8 cellular contexts compared by ENCODE assay signal in genomic region chr19:5718579-5719273, GRCh38. TPM values are rescaled to one million over a fixed set of nuclear protein-coding genes. Genes with fewer than 3 reads are reported as not detected.
DNase-seq lines count a peak whose midpoint lies in the region; TF ChIP-seq lines count a peak whose summit lies in the region.

No MANE protein-coding gene starts in this region.

- H3K4me1 Mint-ChIP-seq in T-helper 1 cell treated with Interleukin-12 subunit alpha and Interleukin-12 subunit beta and Interleukin-4 antibody, amounts not matched to agents 30 μg/mL and 1 μg/mL, for 36 hours (ENCODE audit: low read depth): peaks cover 25% of the 10 kb centered on the region
- H3K4me1 Mint-ChIP-seq in nephron progenitor cell: peaks cover 24% of the 10 kb centered on the region

- intact Hi-C loops in posterior cingulate gyrus (cut with DNase I): no loop called here

- no peaks in the 10 kb centered on the region for H3K9me3 ChIP-seq in BE2C
- H3K9me3 ChIP-seq in HEK293 (ENCODE audit: control insufficient read depth, insufficient read depth, low read depth, low read length): no peaks in the 10 kb centered on the region
- no peaks in the 10 kb centered on the region for H3K9me3 ChIP-seq in ectodermal cell (ENCODE audit: control insufficient read depth, low read length)

- peaks cover 17% of the 10 kb centered on the region for H3K36me3 Mint-ChIP-seq in T-helper 1 cell treated with Interleukin-12 subunit alpha and Interleukin-12 subunit beta and Interleukin-4 antibody, amounts not matched to agents 30 μg/mL and 1 μg/mL, for 36 hours (ENCODE audit: low read depth)
- H3K36me3 Mint-ChIP-seq in nephron progenitor cell (ENCODE audit: low read depth): peaks cover 21% of the 10 kb centered on the region

- CTCF ChIA-PET in HEK293 (lab: Yijun Ruan, JAX): interaction anchor here (0.9 to 1.6 kb wide), 5 partner anchors 13 to 71 kb away, joined by 3 to 7 read pairs (median 3); partner anchors contain the start of gene RPL36

- DNase-seq in BE2C (no peak), nephron progenitor cell (no peak), DMS153 (lab: John Stamatoyannopoulos, UW) (no peak), posterior cingulate gyrus (no peak), iPS-NIHi7 (ENCODE audit: extremely low spot score) (no peak)

- H3K4me3 ChIP-seq in BE2C (ENCODE audit: low read depth, low read length): peak overlapping the region; percentile 100
- H3K4me3 ChIP-seq in HEK293 (ENCODE audit: low read depth, low read length): peak overlapping the region; percentile 68
- H3K4me3 ChIP-seq in ectodermal cell (ENCODE audit: insufficient read depth, low read depth, low read length): peak overlapping the region; percentile 73

- H3K4me1 ChIP-seq in BE2C (no peaks in the 10 kb centered on the region), HEK293 (ENCODE audit: control insufficient read depth, insufficient read depth, low read length) (peaks cover 12% of the 10 kb centered on the region; the same call in 1 of the 2 replicates), ectodermal cell (ENCODE audit: control insufficient read depth, insufficient read depth, low read length) (peaks cover 8% of the 10 kb centered on the region)

- H3K9me3 Mint-ChIP-seq in T-helper 1 cell treated with Interleukin-12 subunit alpha and Interleukin-12 subunit beta and Interleukin-4 antibody, amounts not matched to agents 30 μg/mL and 1 μg/mL, for 36 hours: no peaks in the 10 kb centered on the region
- H3K9me3 Mint-ChIP-seq in nephron progenitor cell: no peaks in the 10 kb centered on the region

- H3K27me3 ChIP-seq in BE2C (no peaks in the 10 kb centered on the region), ectodermal cell (ENCODE audit: control insufficient read depth, insufficient read depth, low read length, poor library complexity, severe bottlenecking) (no peaks in the 10 kb centered on the region)

- peak overlapping the region; percentile 88 for H3K4me3 Mint-ChIP-seq in T-helper 1 cell treated with Interleukin-12 subunit alpha and Interleukin-12 subunit beta and Interleukin-4 antibody, amounts not matched to agents 30 μg/mL and 1 μg/mL, for 36 hours
- peak overlapping the region; percentile 95 for H3K4me3 Mint-ChIP-seq in nephron progenitor cell

- H3K27ac Mint-ChIP-seq in T-helper 1 cell treated with Interleukin-12 subunit alpha and Interleukin-12 subunit beta and Interleukin-4 antibody, amounts not matched to agents 30 μg/mL and 1 μg/mL, for 36 hours: peak overlapping the region; percentile 92
- peak overlapping the region; percentile 91 for H3K27ac Mint-ChIP-seq in nephron progenitor cell

- POLR2A ChIA-PET in HEK293 (lab: Yijun Ruan, JAX): interaction anchor here (0.5 to 4.1 kb wide), 16 partner anchors 11 to 1519 kb away, joined by 3 to 62 read pairs (median 4); partner anchors contain the start of genes DUS3L, NDUFA11 and RPL36

- H3K36me3 ChIP-seq in BE2C (peaks cover 24% of the 10 kb centered on the region), HEK293 (ENCODE audit: control insufficient read depth in 2 of 2, insufficient read depth in 1 of 2, low read length in 2 of 2) (peaks cover 18 to 21% of the 10 kb centered on the region in 2 experiments; a peak in 2 of 3 replicates), ectodermal cell (ENCODE audit: control insufficient read depth, insufficient read depth, low read length) (peaks cover 10% of the 10 kb centered on the region)

- 13 to 33% methylated on average over 9 to 11 of the region's 11 CpGs for WGBS in ectodermal cell, 2 experiments

- H3K27me3 Mint-ChIP-seq in T-helper 1 cell treated with Interleukin-12 subunit alpha and Interleukin-12 subunit beta and Interleukin-4 antibody, amounts not matched to agents 30 μg/mL and 1 μg/mL, for 36 hours (ENCODE audit: low read depth): no peaks in the 10 kb centered on the region
- no peaks in the 10 kb centered on the region for H3K27me3 Mint-ChIP-seq in nephron progenitor cell (ENCODE audit: low read depth, poor library complexity)

- H3K27ac ChIP-seq in HEK293 (ENCODE audit: extremely low read depth, low read depth, low read length): peak overlapping the region; percentile 80
- no peak overlapping the region for H3K27ac ChIP-seq in ectodermal cell (ENCODE audit: insufficient read depth, low read depth, low read length, poor library complexity, severe bottlenecking)

- TF ChIP-seq CTCF in BE2C (IDR thresholded peaks at IDR 0.05; ENCODE audit: low read depth, low read length): no peak
- no peak for TF ChIP-seq CTCF in HEK293 (tag by site-specific recombination; IDR thresholded peaks at IDR 0.05)
- TF ChIP-seq CTCF in nephron progenitor cell (IDR thresholded peaks at IDR 0.05): no peak

TF ChIP-seq in HEK293, 187 proteins besides CTCF, POLR2A, EP300 and RAD21 (continues in another document):
- peak; percentile 51 for TF ChIP-seq SP3 (tag by site-specific recombination; IDR thresholded peaks at IDR 0.05)
- TF ChIP-seq ZNF561 (tag by site-specific recombination; IDR thresholded peaks at IDR 0.05; ENCODE audit: borderline replicate concordance): peak; percentile 48; the same call in 1 of the 2 replicates
- peak; percentile 56; the same call in 1 of the 2 replicates for TF ChIP-seq ZNF341 (tag by site-specific recombination; IDR thresholded peaks at IDR 0.05; ENCODE audit: low read depth)
- peak; percentile 73 for TF ChIP-seq FEZF1 (tag by site-specific recombination; IDR thresholded peaks at IDR 0.05)
- TF ChIP-seq PRDM1 (tag by site-specific recombination; IDR thresholded peaks at IDR 0.05): peak; percentile 98
- peak; percentile 89; the same call in 1 of the 2 replicates for TF ChIP-seq ZNF660 (tag by site-specific recombination; IDR thresholded peaks at IDR 0.05)
- TF ChIP-seq PRDM10 (tag by site-specific recombination; IDR thresholded peaks at IDR 0.05): 0 out of 2 replicates have a peak, but pooled peaks have one; percentile 1
- TF ChIP-seq ZNF146 (tag by site-specific recombination; IDR thresholded peaks at IDR 0.05): no peak
- TF ChIP-seq ZBTB6 (tag by site-specific recombination; IDR thresholded peaks at IDR 0.05): peak; percentile 79

RNA-seq across cellular contexts. Expression of gene LONP1, which starts 1.2 kb away (rescaled TPM):
- 761 TPM for polyA plus RNA-seq in BE2C (2012; ENCODE audit: insufficient read depth, insufficient read length, low read depth)
- polyA plus RNA-seq in ectodermal cell (2013, experiment 1 of 4): 63.9 TPM
- 68.0 TPM for polyA plus RNA-seq in ectodermal cell (2013, experiment 2 of 4)
- polyA plus RNA-seq in ectodermal cell (2013, experiment 3 of 4): 52.6 TPM
- polyA plus RNA-seq in ectodermal cell (2013, experiment 4 of 4): 55.8 TPM

RNA-seq across cellular contexts. Expression of gene CATSPERD, which starts 1.7 kb away (rescaled TPM):
- not detected for polyA plus RNA-seq in BE2C (2012; ENCODE audit: insufficient read depth, insufficient read length, low read depth)
- polyA plus RNA-seq in ectodermal cell (2013, experiment 1 of 4): not detected
- polyA plus RNA-seq in ectodermal cell (2013, experiment 2 of 4): not detected
- polyA plus RNA-seq in ectodermal cell (2013, experiment 3 of 4): not detected
- polyA plus RNA-seq in ectodermal cell (2013, experiment 4 of 4): not detected

RNA-seq across cellular contexts. Expression of gene RPL36, which starts 28.6 kb away (rescaled TPM):
- polyA plus RNA-seq in BE2C (2012; ENCODE audit: insufficient read depth, insufficient read length, low read depth): 4,760 TPM
- polyA plus RNA-seq in ectodermal cell (2013, experiment 1 of 4): 1,043 TPM
- 965 TPM for polyA plus RNA-seq in ectodermal cell (2013, experiment 2 of 4)
- polyA plus RNA-seq in ectodermal cell (2013, experiment 3 of 4): 975 TPM
- 1,114 TPM for polyA plus RNA-seq in ectodermal cell (2013, experiment 4 of 4)

RNA-seq across cellular contexts. Expression of gene HSD11B1L, which starts 37.9 kb away (rescaled TPM):
- polyA plus RNA-seq in BE2C (2012; ENCODE audit: insufficient read depth, insufficient read length, low read depth): 12.8 TPM
- 35.0 TPM for polyA plus RNA-seq in ectodermal cell (2013, experiment 1 of 4)
- 38.7 TPM for polyA plus RNA-seq in ectodermal cell (2013, experiment 2 of 4)
- 38.7 TPM for polyA plus RNA-seq in ectodermal cell (2013, experiment 3 of 4)
- 35.8 TPM for polyA plus RNA-seq in ectodermal cell (2013, experiment 4 of 4)

RNA-seq across cellular contexts. Expression of gene MICOS13, which starts 38.4 kb away (rescaled TPM):
- polyA plus RNA-seq in BE2C (2012; ENCODE audit: insufficient read depth, insufficient read length, low read depth): 300 TPM
- 16.3 TPM for polyA plus RNA-seq in ectodermal cell (2013, experiment 1 of 4)
- 18.0 TPM for polyA plus RNA-seq in ectodermal cell (2013, experiment 2 of 4)
- 22.3 TPM for polyA plus RNA-seq in ectodermal cell (2013, experiment 3 of 4)
- 22.4 TPM for polyA plus RNA-seq in ectodermal cell (2013, experiment 4 of 4)
